17 cellular contexts compared by ENCODE assay signal in genomic region chr12:93301171-93301570, GRCh38.
A peak's percentile ranks its signal among the peaks of the same experiment; 100 is the strongest.
DNase-seq lines count a peak whose midpoint lies in the region; ATAC-seq, FAIRE-seq and TF ChIP-seq lines count a peak whose summit lies in the region.
"Had no signal": no experiment of that assay in that cellular context is flagged by ENCODE, and none has a peak within 500 bp of the region (broad histone marks: within the 10 kb centered on the region; RNA-seq: fewer than 3 reads in every experiment).

No MANE protein-coding gene starts in this region.

- intact Hi-C loops in right cardiac atrium (cut with DNase I), result no loop called here

- ATAC-seq in right cardiac atrium, result no peak
- ATAC-seq in thoracic aorta (ENCODE audit: insufficient number of reproducible peaks, low FRiP score, low read depth), result no peak
- no peak for ATAC-seq in GM19324 (IDR thresholded peaks at IDR 0.05; ENCODE audit: low FRiP score, unreplicated experiment)
- ATAC-seq: GM12878 had no signal

- peaks cover 50% of the 10 kb centered on the region for H3K4me1 ChIP-seq in cardiac muscle cell (ENCODE audit: low read depth)
- peaks cover 2% of the 10 kb centered on the region for H3K4me1 ChIP-seq in right cardiac atrium (ENCODE audit: control insufficient read depth, insufficient read depth, low read length)
- no peaks in the 10 kb centered on the region for H3K4me1 ChIP-seq in HEK293 (ENCODE audit: control insufficient read depth, insufficient read depth, low read length)
- H3K4me1 ChIP-seq in right atrium auricular region, result peaks cover 0 to 26% of the 10 kb centered on the region in 2 donors
- peaks cover 17 to 28% of the 10 kb centered on the region in 2 donors for H3K4me1 ChIP-seq in thoracic aorta (ENCODE audit: control insufficient read depth in 1 of 2, low read depth in 2 of 2)

- no peak for FAIRE-seq in GM12892 (lab: Jason Lieb, UNC)
- FAIRE-seq: GM12878 had no signal

- H3K9me3 ChIP-seq in cardiac muscle cell (ENCODE audit: low read depth), result no peaks in the 10 kb centered on the region
- no peaks in the 10 kb centered on the region for H3K9me3 ChIP-seq in right cardiac atrium (ENCODE audit: control insufficient read depth, low read length)
- no peaks in the 10 kb centered on the region for H3K9me3 ChIP-seq in HEK293 (ENCODE audit: control insufficient read depth, insufficient read depth, low read depth, low read length)
- peaks cover 0 to 8% of the 10 kb centered on the region in 2 donors for H3K9me3 ChIP-seq in right atrium auricular region
- H3K9me3 ChIP-seq in thoracic aorta, result peaks cover 2% of the 10 kb centered on the region

- H3K27me3 ChIP-seq in cardiac muscle cell (no peaks in the 10 kb centered on the region), right cardiac atrium (ENCODE audit: control insufficient read depth, insufficient read depth) (no peaks in the 10 kb centered on the region), right atrium auricular region (no peaks in the 10 kb centered on the region), thoracic aorta (replicated peaks; ENCODE audit: insufficient read depth) (no peaks in the 10 kb centered on the region)
- H3K27me3 ChIP-seq: BLaER1 treated with 17β-estradiol and CSF1 and Interleukin-3, amounts not matched to agents 10 nM and 100 nM had no signal

- DNase-seq in cardiac muscle cell (ENCODE audit: low read depth in 1 of 2, low spot score in 1 of 2) (no peak), right cardiac atrium (no peak), right atrium auricular region (ENCODE audit: low spot score) (no peak), thoracic aorta (ENCODE audit: low spot score) (no peak), GM12892 (ENCODE audit: insufficient read length) (no peak)
- DNase-seq: 8988T; ACHN; Calu3; CD4-positive, CD25-positive, alpha-beta regulatory T cell; DMS 273 treated with DMSO at 0.1 percent for 48 hours; DMS79; GOT3; H9 had no signal

- H3K36me3 ChIP-seq in cardiac muscle cell (no peaks in the 10 kb centered on the region), HEK293 (ENCODE audit: control insufficient read depth in 2 of 2, insufficient read depth in 1 of 2, low read length in 2 of 2) (no peaks in the 10 kb centered on the region), right atrium auricular region (no peaks in the 10 kb centered on the region), thoracic aorta (no peaks in the 10 kb centered on the region)
- H3K36me3 ChIP-seq: BLaER1 treated with 17β-estradiol and CSF1 and Interleukin-3, amounts not matched to agents 10 nM and 100 nM had no signal

- no peak overlapping the region for H3K4me3 ChIP-seq in cardiac muscle cell
- H3K4me3 ChIP-seq in right cardiac atrium (ENCODE audit: low read length), result no peak overlapping the region
- H3K4me3 ChIP-seq in HEK293 (ENCODE audit: low read depth, low read length), result no peak overlapping the region
- no peak overlapping the region for H3K4me3 ChIP-seq in right atrium auricular region
- no peak overlapping the region for H3K4me3 ChIP-seq in thoracic aorta
- H3K4me3 ChIP-seq: BLaER1 treated with 17β-estradiol and CSF1 and Interleukin-3, amounts not matched to agents 10 nM and 100 nM; GM12878 had no signal

- H3K27ac ChIP-seq in cardiac muscle cell (peak overlapping the region; percentile 91), right cardiac atrium (ENCODE audit: low read length) (no peak overlapping the region), HEK293 (ENCODE audit: extremely low read depth, low read depth, low read length) (no peak overlapping the region), right atrium auricular region (peak overlapping the region; percentile 13 to 70), thoracic aorta (peak overlapping the region; percentile 82 to 84)
- H3K27ac ChIP-seq: BLaER1 treated with 17β-estradiol and CSF1 and Interleukin-3, amounts not matched to agents 10 nM and 100 nM had no signal

- no peak for TF ChIP-seq POLR2A in GM12892 (IDR thresholded peaks at IDR 0.05; ENCODE audit: low read depth, low read length)

- 67% methylated on average over 3 of the region's 3 CpGs for WGBS in right cardiac atrium

- CTCF ChIA-PET in HEK293 (lab: Yijun Ruan, JAX), result interaction anchor here (0.8 to 1.0 kb wide), 2 partner anchors 119 to 275 kb away, joined by 3 read pairs; no protein-coding TSS in a partner anchor

- POLR2A ChIA-PET in HEK293 (lab: Yijun Ruan, JAX), result interaction anchor here (0.6 kb wide), 1 partner anchor 187 kb away, joined by 3 read pairs; no protein-coding TSS in a partner anchor

- TF ChIP-seq CTCF in cardiac muscle cell (IDR thresholded peaks at IDR 0.05; ENCODE audit: low read depth, low read length) (no peak), HEK293 (tag by site-specific recombination; IDR thresholded peaks at IDR 0.05) (no peak), right atrium auricular region (IDR thresholded peaks at IDR 0.05) (no peak), thoracic aorta (IDR thresholded peaks at IDR 0.05) (no peak)

TF ChIP-seq in HEK293, 187 proteins besides CTCF, POLR2A, EP300 and RAD21 (continues in another document):
- no peak for TF ChIP-seq ZNF155 (tag by site-specific recombination; IDR thresholded peaks at IDR 0.05)
- peak; percentile 31; the same call in 1 of the 2 replicates for TF ChIP-seq ZNF555 (tag by site-specific recombination; conservative IDR thresholded peaks at IDR 0.05)
- no peak for TF ChIP-seq PRDM1 (tag by site-specific recombination; IDR thresholded peaks at IDR 0.05)
- TF ChIP-seq ELK4 (IDR thresholded peaks at IDR 0.05; ENCODE audit: borderline replicate concordance, low read depth, low read length), result no peak
- TF ChIP-seq ZNF623 (tag by site-specific recombination; IDR thresholded peaks at IDR 0.05), result 0 out of 2 replicates have a peak, but pooled peaks have one; percentile 12
- no peak for TF ChIP-seq BCL6B (tag by site-specific recombination; IDR thresholded peaks at IDR 0.05)
- TF ChIP-seq ZNF341 (tag by site-specific recombination; IDR thresholded peaks at IDR 0.05; ENCODE audit: low read depth), result no peak
- no peak for TF ChIP-seq ZNF645 (tag by site-specific recombination; IDR thresholded peaks at IDR 0.05)
- no peak for TF ChIP-seq ZNF404 (tag by site-specific recombination; IDR thresholded peaks at IDR 0.05)

Comparison
In these comparisons a context has a peak if more than half of its experiments do, and no peak if none do; other contexts are left out.
1. H3K27ac ChIP-seq: peak in cardiac muscle cell (single experiment), right atrium auricular region (2 of 2) and thoracic aorta (2 of 2); none in right cardiac atrium (single experiment) and HEK293 (single experiment).